16 cellular contexts compared by ENCODE assay signal in genomic region chr4:139054791-139055376, GRCh38. TPM values are rescaled to one million over a fixed set of nuclear protein-coding genes. Genes with fewer than 3 reads are reported as not detected.
A peak's percentile ranks its signal among the peaks of the same experiment; 100 is the strongest.
DNase-seq lines count a peak whose midpoint lies in the region; ATAC-seq and TF ChIP-seq lines count a peak whose summit lies in the region.
"Had no signal": no experiment of that assay in that cellular context is flagged by ENCODE, and none has a peak within 500 bp of the region (broad histone marks: within the 10 kb centered on the region; RNA-seq: fewer than 3 reads in every experiment).

No MANE protein-coding gene starts in this region.

- peaks cover 26% of the 10 kb centered on the region for H3K4me1 ChIP-seq in cardiac muscle cell (ENCODE audit: low read depth)
- peaks cover 0 to 45% (median 14%) of the 10 kb centered on the region in 9 donors for H3K4me1 ChIP-seq in heart right ventricle
- peaks cover 0 to 11% of the 10 kb centered on the region in 2 donors for H3K4me1 ChIP-seq in aorta (ENCODE audit: control insufficient read depth in 1 of 2, insufficient read depth in 2 of 2, low read length in 2 of 2)
- H3K4me1 ChIP-seq: BE2C, breast epithelium had no signal

- H3K27me3 Mint-ChIP-seq in WTC11 (ENCODE audit: low read depth) (no peaks in the 10 kb centered on the region), type B pancreatic cell (no peaks in the 10 kb centered on the region)

- POLR2A ChIA-PET in WTC11 (lab: Charles Lee), result interaction anchor here (0.6 kb wide), 1 partner anchor 106 kb away, joined by 9 read pairs; no protein-coding TSS in a partner anchor

- H3K4me1 Mint-ChIP-seq in WTC11 (peaks cover 5% of the 10 kb centered on the region), type B pancreatic cell (ENCODE audit: unreplicated experiment) (peaks cover 4% of the 10 kb centered on the region)

- H3K27me3 ChIP-seq in cardiac muscle cell (no peaks in the 10 kb centered on the region), heart right ventricle (no peaks in the 10 kb centered on the region), aorta (ENCODE audit: control insufficient read depth in 1 of 2, insufficient read depth in 2 of 2, low read length in 1 of 2) (no peaks in the 10 kb centered on the region)
- H3K27me3 ChIP-seq: BE2C, breast epithelium had no signal

- DNase-seq in cardiac muscle cell (ENCODE audit: low read depth in 1 of 2, low spot score in 1 of 2) (peak; percentile 37 to 59), heart right ventricle (no peak), WTC11 (ENCODE audit: low spot score) (no peak), foreskin fibroblast (peak; percentile 21 to 55), type B pancreatic cell (ENCODE audit: extremely low spot score, unreplicated experiment) (no peak), aorta (no peak), MV-4-11 (lab: John Stamatoyannopoulos, UW) (no peak)
- no peak for DNase-seq in activated CD8-positive, alpha-beta memory T cell treated with anti-CD3 and anti-CD28 coated beads for 24 hours
- DNase-seq: activated CD4-positive, CD25-positive, alpha-beta regulatory T cell treated with anti-CD3 and anti-CD28 coated beads, Interleukin-2, amount 50 U/mL, for 72 hours; BE2C; mucosa of descending colon; NCI-H774; retina; stimulated activated CD4-positive, alpha-beta T cell treated with anti-CD3 and anti-CD28 coated beads, Interleukin-4, amount 100 ng/mL, for 1 hour; stimulated activated naive CD8-positive, alpha-beta T cell treated with anti-CD3 and anti-CD28 coated beads, Interleukin-15, Interleukin-2, amounts not matched to agents 100 U/mL and 50 U/mL, for 24 hours had no signal

- ATAC-seq in heart right ventricle (no peak), WTC11 (no peak), aorta (ENCODE audit: low FRiP score) (no peak)
- ATAC-seq: mucosa of descending colon; stimulated activated naive CD8-positive, alpha-beta T cell treated with anti-CD3 and anti-CD28 coated beads, Interleukin-15, Interleukin-2, amounts not matched to agents 100 U/mL and 50 U/mL, for 24 hours had no signal

- no peaks in the 10 kb centered on the region for H3K9me3 Mint-ChIP-seq in WTC11
- no peaks in the 10 kb centered on the region for H3K9me3 Mint-ChIP-seq in type B pancreatic cell

- H3K9me3 ChIP-seq in cardiac muscle cell (ENCODE audit: low read depth), result no peaks in the 10 kb centered on the region
- no peaks in the 10 kb centered on the region for H3K9me3 ChIP-seq in heart right ventricle
- no peaks in the 10 kb centered on the region for H3K9me3 ChIP-seq in aorta (ENCODE audit: control insufficient read depth, low read length)
- H3K9me3 ChIP-seq: BE2C, breast epithelium, mucosa of descending colon had no signal

- H3K27ac Mint-ChIP-seq in WTC11, result peak overlapping the region; percentile 6; the same call in 1 of the 2 replicates
- H3K27ac Mint-ChIP-seq in type B pancreatic cell, result peak overlapping the region; percentile 40

- intact Hi-C loops in heart right ventricle (cut with DNase I) (no loop called here), aorta (cut with DNase I) (no loop called here)

- CTCF ChIA-PET in WTC11 (lab: Charles Lee), result interaction anchor here (0.8 kb wide), 1 partner anchor 24 kb away, joined by 9 read pairs; no protein-coding TSS in a partner anchor

- peaks cover 14% of the 10 kb centered on the region for H3K36me3 ChIP-seq in cardiac muscle cell
- H3K36me3 ChIP-seq in heart right ventricle, result peaks cover 0 to 98% (median 21%) of the 10 kb centered on the region in 9 donors
- H3K36me3 ChIP-seq in aorta (ENCODE audit: control insufficient read depth in 1 of 2, insufficient read depth in 2 of 2, low read length in 1 of 2), result peaks cover 0 to 3% of the 10 kb centered on the region in 2 donors
- H3K36me3 ChIP-seq: breast epithelium had no signal

- peak overlapping the region; percentile 76 for H3K27ac ChIP-seq in cardiac muscle cell
- H3K27ac ChIP-seq in heart right ventricle, result peak overlapping the region in 1 of 10 donors; percentile 20
- H3K27ac ChIP-seq in aorta (ENCODE audit: low read depth in 1 of 2, low read length in 2 of 2), result no peak overlapping the region
- H3K27ac ChIP-seq: breast epithelium had no signal

- H3K4me3 Mint-ChIP-seq in WTC11, result no peak overlapping the region
- H3K4me3 Mint-ChIP-seq in type B pancreatic cell, result no peak overlapping the region

- WGBS in heart right ventricle, 2 donors, result 32 to 42% methylated on average over 1 of the region's 1 CpG
- 4 to 6% methylated on average over 1 of the region's 1 CpG for WGBS in aorta, 2 donors

- TF ChIP-seq CTCF in cardiac muscle cell (IDR thresholded peaks at IDR 0.05; ENCODE audit: low read depth, low read length), result no peak
- no peak for TF ChIP-seq CTCF in heart right ventricle (IDR thresholded peaks at IDR 0.05)
- no peak for TF ChIP-seq CTCF in WTC11 (IDR thresholded peaks at IDR 0.05)
- TF ChIP-seq CTCF in foreskin fibroblast (IDR thresholded peaks at IDR 0.05; ENCODE audit: low read depth, low read length), result no peak
- TF ChIP-seq CTCF in type B pancreatic cell (conservative IDR thresholded peaks at IDR 0.05), result no peak

- H3K4me3 ChIP-seq in cardiac muscle cell (no peak overlapping the region), heart right ventricle (no peak overlapping the region), foreskin fibroblast (ENCODE audit: low read depth in 1 of 2, low read length in 2 of 2) (no peak overlapping the region), aorta (ENCODE audit: low read length in 2 of 2) (no peak overlapping the region)
- H3K4me3 ChIP-seq: breast epithelium, mucosa of descending colon had no signal

- H3K36me3 Mint-ChIP-seq in WTC11 (peaks cover 42% of the 10 kb centered on the region), type B pancreatic cell (peaks cover 32% of the 10 kb centered on the region)

TF ChIP-seq in WTC11, 78 proteins besides CTCF, POLR2A, EP300 and RAD21:
- TF ChIP-seq NFYB (CRISPR knock-in tag; conservative IDR thresholded peaks at IDR 0.05; ENCODE audit: low read depth) (no peak), ZSCAN18 (CRISPR knock-in tag; IDR thresholded peaks at IDR 0.05) (no peak), SMAD4 (CRISPR knock-in tag; IDR thresholded peaks at IDR 0.05) (no peak), EMX1 (CRISPR knock-in tag; IDR thresholded peaks at IDR 0.05) (no peak), ZNF396 (CRISPR knock-in tag; IDR thresholded peaks at IDR 0.05; ENCODE audit: borderline replicate concordance) (no peak), GABPB1 (CRISPR knock-in tag; IDR thresholded peaks at IDR 0.05) (no peak), FOXK1 (CRISPR knock-in tag; IDR thresholded peaks at IDR 0.05) (no peak), NR2C2 (CRISPR knock-in tag; IDR thresholded peaks at IDR 0.05) (no peak), ATF3 (CRISPR knock-in tag; conservative IDR thresholded peaks at IDR 0.05) (no peak)
TF ChIP-seq in WTC11: peak in this region for 0.

RNA-seq across cellular contexts. Expression of gene NOCT, which starts 39.3 kb away (rescaled TPM):
- 11.1 and 12.6 TPM in 2 replicates for total RNA-seq in cardiac muscle cell
- 2.5 and 4.7 TPM in 2 replicates for polyA plus RNA-seq in cardiac muscle cell
- 10 to 100 TPM in 3 of 10 donors, 1 to 10 TPM in 7; 5.7 to 16.5 (median 8.2) TPM for total RNA-seq in heart right ventricle
- 1 to 10 TPM; 2.4 to 2.6 TPM for polyA plus RNA-seq in heart right ventricle
- 37.9 to 43.4 TPM (median 39.2 TPM) in 3 replicates for total RNA-seq in WTC11 (2021)
- total RNA-seq in type B pancreatic cell (ENCODE audit: low replicate concordance), result 9.2 and 13.6 TPM in 2 replicates
- total RNA-seq in aorta, result 1 to 10 TPM; 5.1 to 6.9 TPM
- polyA plus RNA-seq in aorta, result 1 to 10 TPM in 1 of 2 donors, under 1 TPM in 1; 0.20 to 2.0 TPM

Comparison
In these comparisons a context has a peak if more than half of its experiments do, and no peak if none do; other contexts are left out.
1. DNase-seq: peak in cardiac muscle cell (2 of 2) and foreskin fibroblast (2 of 2); none in heart right ventricle (0 of 2), WTC11 (single experiment), type B pancreatic cell (single experiment), aorta (0 of 2), activated CD8-positive, alpha-beta memory T cell treated with anti-CD3 and anti-CD28 coated beads for 24 hours (single experiment) and MV-4-11 (single experiment).